8 cellular contexts compared by ENCODE assay signal in the genomic region with DNA sequence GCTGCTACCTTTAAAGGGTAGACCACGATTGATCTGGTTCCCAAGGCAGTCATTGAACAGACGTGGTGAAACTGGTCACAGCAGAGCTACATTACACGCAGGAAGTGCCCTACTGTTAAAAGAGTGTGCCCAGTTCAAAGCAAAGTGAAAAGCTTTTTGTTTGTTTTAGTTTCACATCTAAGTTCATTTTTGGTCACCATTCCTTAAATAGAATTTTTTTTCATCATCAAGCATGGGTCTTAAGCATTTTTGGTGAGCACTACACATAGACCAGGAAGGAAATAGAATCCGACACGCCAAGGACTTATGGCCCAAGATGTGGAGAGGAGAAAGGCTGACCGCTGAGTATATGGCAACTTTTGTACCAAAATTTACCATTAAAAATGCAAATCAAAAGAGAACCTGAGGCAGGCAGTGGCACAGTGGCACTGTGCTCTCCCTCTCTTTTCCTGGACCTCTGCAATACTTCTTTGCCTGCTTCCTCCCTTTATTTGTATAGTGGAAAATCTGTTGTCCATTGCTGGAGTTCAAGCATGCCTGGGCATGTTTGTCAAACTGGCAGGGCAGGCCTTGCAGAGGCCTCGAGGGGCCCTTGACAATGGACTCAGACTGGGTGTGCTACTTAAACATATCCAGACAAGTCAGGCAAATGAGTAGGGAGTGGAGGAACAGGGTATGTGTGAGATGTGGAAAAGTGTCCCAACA. TPM values are rescaled to one million over a fixed set of nuclear protein-coding genes. Genes with fewer than 3 reads are reported as not detected.
DNase-seq lines count a peak whose midpoint lies in the region; ATAC-seq, FAIRE-seq and TF ChIP-seq lines count a peak whose summit lies in the region.

No MANE protein-coding gene starts in this region.

- H4K20me1 ChIP-seq in Loucy (ENCODE audit: insufficient read depth, low read length, poor library complexity, severe bottlenecking), result no peaks in the 10 kb centered on the region

- H3K4me3 ChIP-seq in Loucy (ENCODE audit: low read length, poor library complexity, severe bottlenecking), result no peak overlapping the region
- H3K4me3 ChIP-seq in adipocyte (ENCODE audit: low read length), result no peak overlapping the region
- no peak overlapping the region for H3K4me3 ChIP-seq in transverse colon

- peak; percentile 34; the same call in 1 of the 2 replicates for TF ChIP-seq POLR2A in GM12892 (IDR thresholded peaks at IDR 0.05; ENCODE audit: low read depth, low read length)
- TF ChIP-seq POLR2A in transverse colon (IDR thresholded peaks at IDR 0.05), result no peak

- intact Hi-C loops in transverse colon (cut with DNase I; ENCODE audit: low total_unique reads), result loop anchor here (10.0 kb wide), 2 partner anchors 165 to 245 kb away; no protein-coding TSS in a partner anchor

- H3K4me1 ChIP-seq in Loucy (ENCODE audit: insufficient read depth, low read length, poor library complexity, severe bottlenecking), result peaks cover 15% of the 10 kb centered on the region
- peaks cover 30% of the 10 kb centered on the region for H3K4me1 ChIP-seq in adipocyte (ENCODE audit: control insufficient read depth, insufficient read depth, low read length)
- H3K4me1 ChIP-seq in transverse colon, result peaks cover 0 to 34% (median 17%) of the 10 kb centered on the region in 4 donors

- DNase-seq in GM12892 (ENCODE audit: insufficient read length) (peak; percentile 20), adipocyte (ENCODE audit: low read depth) (peak; percentile 4), GDM1 (lab: John Stamatoyannopoulos, UW) (no peak), transverse colon (no peak)
- peak; percentile 11 for DNase-seq in stimulated activated naive CD8-positive, alpha-beta T cell treated with anti-CD3 and anti-CD28 coated beads, Interleukin-15, Interleukin-2, amounts not matched to agents 100 U/mL and 50 U/mL, for 24 hours
- DNase-seq in stimulated activated CD4-positive, alpha-beta T cell treated with anti-CD3 and anti-CD28 coated beads, Interleukin-2, amount 100 ng/mL, for 48 hours, result no peak

- no peaks in the 10 kb centered on the region for H3K9me2 ChIP-seq in Loucy (replicated peaks; ENCODE audit: low read depth, low read length)

- H3K9ac ChIP-seq in Loucy (ENCODE audit: low read depth, low read length, poor library complexity, severe bottlenecking), result peak overlapping the region; percentile 24
- no peak overlapping the region for H3K9ac ChIP-seq in adipocyte (ENCODE audit: low read length)

- TF ChIP-seq CTCF in Loucy (conservative IDR thresholded peaks at IDR 0.05; ENCODE audit: low read length) (no peak), transverse colon (IDR thresholded peaks at IDR 0.05) (no peak)

- TF ChIP-seq EP300 in transverse colon (IDR thresholded peaks at IDR 0.05; ENCODE audit: low read depth), result no peak

- no peaks in the 10 kb centered on the region for H3K79me2 ChIP-seq in Loucy (ENCODE audit: insufficient read depth, low read length)

- ATAC-seq in GM21717 (IDR thresholded peaks at IDR 0.05; ENCODE audit: unreplicated experiment), result peak; percentile 77
- ATAC-seq in stimulated activated naive CD8-positive, alpha-beta T cell treated with anti-CD3 and anti-CD28 coated beads, Interleukin-15, Interleukin-2, amounts not matched to agents 100 U/mL and 50 U/mL, for 24 hours, result no peak

- H3K4me2 ChIP-seq in Loucy (ENCODE audit: low read depth, low read length, poor library complexity, severe bottlenecking), result no peak overlapping the region

- peak; percentile 86 for FAIRE-seq in GM12892 (lab: Jason Lieb, UNC)

- H3F3A ChIP-seq in Loucy (ENCODE audit: low read depth), result no peaks in the 10 kb centered on the region

- H3K36me3 ChIP-seq in Loucy (ENCODE audit: insufficient read depth, low read length), result no peaks in the 10 kb centered on the region
- H3K36me3 ChIP-seq in adipocyte (ENCODE audit: control insufficient read depth, insufficient read depth, low read length, severe bottlenecking), result no peaks in the 10 kb centered on the region
- H3K36me3 ChIP-seq in transverse colon, result no peaks in the 10 kb centered on the region

- H2AFZ ChIP-seq in Loucy (ENCODE audit: low read length), result peak overlapping the region; percentile 77

- 69 to 100% methylated on average over 2 to 7 of the region's 7 CpGs for WGBS in transverse colon (ENCODE audit: low coverage in 1 of 2), 2 donors

- no peaks in the 10 kb centered on the region for H3K9me3 ChIP-seq in Loucy (ENCODE audit: insufficient read depth, low read depth, low read length)
- H3K9me3 ChIP-seq in adipocyte (ENCODE audit: control insufficient read depth, low read length), result no peaks in the 10 kb centered on the region
- H3K9me3 ChIP-seq in transverse colon, result no peaks in the 10 kb centered on the region

- in situ Hi-C loops in transverse colon (cut with MboI; ENCODE audit: low pct_ligation_motif_present in 1 of 4, low pct_unique_long_range_greater_than_20kb in 1 of 4, low sequenced_read_pairs in 3 of 4), result loop anchor here (10.0 to 25.0 kb wide), 6 partner anchors 95 to 592 kb away; a partner anchor contains a TSS

- H3K27ac ChIP-seq in transverse colon, result no peak overlapping the region

- H3K27me3 ChIP-seq in Loucy (ENCODE audit: insufficient read depth, low read length, poor library complexity, severe bottlenecking) (no peaks in the 10 kb centered on the region), adipocyte (replicated peaks; ENCODE audit: control insufficient read depth, insufficient read depth, low read length) (no peaks in the 10 kb centered on the region), transverse colon (no peaks in the 10 kb centered on the region)

RNA-seq across cellular contexts. Expression of a gene that starts 42.6 kb away (rescaled TPM):
- 303 TPM for polyA plus RNA-seq in GM12892 (2012; ENCODE audit: missing spikeins)
- 10 to 100 TPM; 40.6 to 83.2 (median 57.4) TPM for total RNA-seq in transverse colon

Comparison
In these comparisons a context has a peak if more than half of its experiments do, and no peak if none do; other contexts are left out.
1. DNase-seq: peak in GM12892 (single experiment), adipocyte (single experiment) and stimulated activated naive CD8-positive, alpha-beta T cell treated with anti-CD3 and anti-CD28 coated beads, Interleukin-15, Interleukin-2, amounts not matched to agents 100 U/mL and 50 U/mL, for 24 hours (single experiment); none in GDM1 (single experiment), transverse colon (single experiment) and stimulated activated CD4-positive, alpha-beta T cell treated with anti-CD3 and anti-CD28 coated beads, Interleukin-2, amount 100 ng/mL, for 48 hours (0 of 2).